In genomic region chr19:20664917-20665781, GRCh38 we compare ENCODE assay signal across 10 cellular contexts. TPM values are rescaled to one million over a fixed set of nuclear protein-coding genes. Genes with fewer than 3 reads are reported as not detected.
DNase-seq lines count a peak whose midpoint lies in the region; ATAC-seq and TF ChIP-seq lines count a peak whose summit lies in the region.
"Had no signal": no experiment of that assay in that cellular context is flagged by ENCODE, and none has a peak within 500 bp of the region (broad histone marks: within the 10 kb centered on the region; RNA-seq: fewer than 3 reads in every experiment).

No MANE protein-coding gene starts in this region.

- no peaks in the 10 kb centered on the region for H3K36me3 ChIP-seq in gastrocnemius medialis

- ATAC-seq in gastrocnemius medialis (peak in 1 of 2 donors; percentile 51), HG03457 (IDR thresholded peaks at IDR 0.05; ENCODE audit: unreplicated experiment) (no peak)
- ATAC-seq: activated naive CD4-positive, alpha-beta T cell treated with anti-CD3 and anti-CD28 coated beads, Interleukin-2, amount 50 U/mL, for 72 hours had no signal

- TF ChIP-seq POLR2A in gastrocnemius medialis (IDR thresholded peaks at IDR 0.05): no peak

- no peak overlapping the region for H3K4me3 Mint-ChIP-seq in activated naive CD8-positive, alpha-beta T cell treated with anti-CD3 and anti-CD28 coated beads for 36 hours
- no peak overlapping the region for H3K4me3 Mint-ChIP-seq in activated CD4-positive, alpha-beta memory T cell treated with anti-CD3 and anti-CD28 coated beads, Interleukin-2, amount 10 ng/mL, durations not matched to agents 7 days and 5 days
- H3K4me3 Mint-ChIP-seq: T-helper 1 cell treated with Interleukin-12 subunit alpha and Interleukin-12 subunit beta and Interleukin-4 antibody, amounts not matched to agents 30 μg/mL and 1 μg/mL, for 36 hours had no signal

- peaks cover 15% of the 10 kb centered on the region for H3K4me1 Mint-ChIP-seq in activated naive CD8-positive, alpha-beta T cell treated with anti-CD3 and anti-CD28 coated beads for 36 hours
- H3K4me1 Mint-ChIP-seq in activated CD4-positive, alpha-beta memory T cell treated with anti-CD3 and anti-CD28 coated beads, Interleukin-2, amount 10 ng/mL, durations not matched to agents 7 days and 5 days: peaks cover 17% of the 10 kb centered on the region

- DNase-seq in DMS53 treated with DMSO at 0.1 percent for 48 hours (lab: John Stamatoyannopoulos, UW; ENCODE audit: unreplicated experiment) (peak; percentile 19), hepatic stellate cell (ENCODE audit: low spot score) (peak; percentile 3), gastrocnemius medialis (peak in 1 of 2 donors; percentile 56), DMS 273 treated with DMSO at 0.1 percent for 48 hours (lab: John Stamatoyannopoulos, UW) (no peak), NCI-H2171 treated with DMSO at 0.1 percent for 48 hours (lab: John Stamatoyannopoulos, UW) (no peak)
- DNase-seq in activated naive CD8-positive, alpha-beta T cell treated with anti-CD3 and anti-CD28 coated beads for 36 hours: no peak
- no peak for DNase-seq in activated CD4-positive, alpha-beta memory T cell treated with anti-CD3 and anti-CD28 coated beads, Interleukin-2, amount 10 ng/mL, durations not matched to agents 7 days and 5 days

- peak overlapping the region; percentile 40 to 75 (median 54) for H3K27ac ChIP-seq in gastrocnemius medialis

- CTCF ChIA-PET in activated CD4-positive, alpha-beta memory T cell treated with anti-CD3 and anti-CD28 coated beads, Interleukin-2, amount 10 ng/mL, durations not matched to agents 7 days and 5 days (lab: Charles Lee): no interaction called here

- peaks cover 30% of the 10 kb centered on the region for H3K9me3 Mint-ChIP-seq in activated naive CD8-positive, alpha-beta T cell treated with anti-CD3 and anti-CD28 coated beads for 36 hours
- peaks cover 29% of the 10 kb centered on the region for H3K9me3 Mint-ChIP-seq in activated CD4-positive, alpha-beta memory T cell treated with anti-CD3 and anti-CD28 coated beads, Interleukin-2, amount 10 ng/mL, durations not matched to agents 7 days and 5 days

- H3K4me3 ChIP-seq in gastrocnemius medialis: peak overlapping the region; percentile 22 to 62 (median 32)

- H3K27ac Mint-ChIP-seq in activated naive CD8-positive, alpha-beta T cell treated with anti-CD3 and anti-CD28 coated beads for 36 hours: peak overlapping the region; percentile 6
- H3K27ac Mint-ChIP-seq in activated CD4-positive, alpha-beta memory T cell treated with anti-CD3 and anti-CD28 coated beads, Interleukin-2, amount 10 ng/mL, durations not matched to agents 7 days and 5 days: no peak overlapping the region
- H3K27ac Mint-ChIP-seq: T-helper 1 cell treated with Interleukin-12 subunit alpha and Interleukin-12 subunit beta and Interleukin-4 antibody, amounts not matched to agents 30 μg/mL and 1 μg/mL, for 36 hours had no signal

- no peak for TF ChIP-seq CTCF in gastrocnemius medialis (IDR thresholded peaks at IDR 0.05 in 4 of 5, conservative IDR thresholded peaks at IDR 0.05 in 1 of 5)

- H3K36me3 Mint-ChIP-seq in activated naive CD8-positive, alpha-beta T cell treated with anti-CD3 and anti-CD28 coated beads for 36 hours: peaks cover 37% of the 10 kb centered on the region
- peaks cover 32% of the 10 kb centered on the region for H3K36me3 Mint-ChIP-seq in activated CD4-positive, alpha-beta memory T cell treated with anti-CD3 and anti-CD28 coated beads, Interleukin-2, amount 10 ng/mL, durations not matched to agents 7 days and 5 days (ENCODE audit: low read depth)

- intact Hi-C loops in gastrocnemius medialis (cut with DNase I; ENCODE audit: low total_unique reads): loop anchor here (10.0 kb wide), 2 partner anchors 240 to 840 kb away; partner anchors contain the start of gene ZNF429

- POLR2A ChIA-PET in activated CD4-positive, alpha-beta memory T cell treated with anti-CD3 and anti-CD28 coated beads, Interleukin-2, amount 10 ng/mL, durations not matched to agents 7 days and 5 days (lab: Charles Lee): no interaction called here

- H3K4me1 ChIP-seq in gastrocnemius medialis: peaks cover 4 to 9% of the 10 kb centered on the region in 2 donors

- in situ Hi-C loops in gastrocnemius medialis (cut with MboI; ENCODE audit: low sequenced_read_pairs in 4 of 4): no loop called here

- H3K27me3 Mint-ChIP-seq in activated naive CD8-positive, alpha-beta T cell treated with anti-CD3 and anti-CD28 coated beads for 36 hours: no peaks in the 10 kb centered on the region
- no peaks in the 10 kb centered on the region for H3K27me3 Mint-ChIP-seq in activated CD4-positive, alpha-beta memory T cell treated with anti-CD3 and anti-CD28 coated beads, Interleukin-2, amount 10 ng/mL, durations not matched to agents 7 days and 5 days

- no peaks in the 10 kb centered on the region for H3K9me3 ChIP-seq in gastrocnemius medialis

- no peaks in the 10 kb centered on the region for H3K27me3 ChIP-seq in gastrocnemius medialis

RNA-seq across cellular contexts. Expression of gene ZNF626, which starts 3.8 kb away (rescaled TPM):
- total RNA-seq in activated naive CD8-positive, alpha-beta T cell treated with anti-CD3 and anti-CD28 coated beads for 36 hours: 10 to 100 TPM; 10.7 to 11.3 TPM
- total RNA-seq in gastrocnemius medialis: 10 to 100 TPM in 3 of 4 donors, 1 to 10 TPM in 1; 4.9 to 19.4 (median 14.2) TPM
- 1 to 10 TPM; 7.6 to 8.5 TPM for total RNA-seq in activated CD4-positive, alpha-beta memory T cell treated with anti-CD3 and anti-CD28 coated beads, Interleukin-2, amount 10 ng/mL, durations not matched to agents 7 days and 5 days

Comparison
In these comparisons a context has a peak if more than half of its experiments do, and no peak if none do; other contexts are left out.
1. DNase-seq: peak in DMS53 treated with DMSO at 0.1 percent for 48 hours (single experiment) and hepatic stellate cell (single experiment); none in activated naive CD8-positive, alpha-beta T cell treated with anti-CD3 and anti-CD28 coated beads for 36 hours (single experiment), activated CD4-positive, alpha-beta memory T cell treated with anti-CD3 and anti-CD28 coated beads, Interleukin-2, amount 10 ng/mL, durations not matched to agents 7 days and 5 days (single experiment), DMS 273 treated with DMSO at 0.1 percent for 48 hours (single experiment) and NCI-H2171 treated with DMSO at 0.1 percent for 48 hours (single experiment).